25 cellular contexts compared by ENCODE assay signal in the genomic region with DNA sequence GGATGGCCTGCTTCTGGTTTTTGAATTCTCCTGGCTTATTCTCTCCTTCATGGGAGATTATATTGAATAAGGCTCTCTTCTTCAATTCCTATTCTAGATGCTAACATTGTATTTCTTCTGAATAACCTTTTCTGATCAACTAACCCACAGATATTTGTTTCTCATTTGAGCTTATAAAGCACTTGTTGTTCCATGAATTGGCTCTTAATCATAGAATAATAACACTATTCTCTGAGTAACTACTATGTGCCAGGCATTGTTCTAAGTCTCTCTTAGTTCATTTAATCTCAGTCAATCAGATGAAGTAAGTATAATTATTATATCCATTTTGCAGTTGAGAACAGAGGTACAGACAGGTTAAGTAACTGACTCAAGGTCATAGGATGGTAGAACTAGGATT.
"Had no signal": no experiment of that assay in that cellular context is flagged by ENCODE, and none has a peak within 500 bp of the region (broad histone marks: within the 10 kb centered on the region; RNA-seq: fewer than 3 reads in every experiment).

No MANE protein-coding gene starts in this region.

- H3K4me3 ChIP-seq: stomach, suprapubic skin, testis, thoracic aorta, thyroid gland, tibial artery, transverse colon, upper lobe of left lung, upper lobe of right lung, uterus, vagina had no signal

- DNase-seq: stimulated activated CD4-positive, alpha-beta T cell treated with anti-CD3 and anti-CD28 coated beads, Interleukin-2, amount 100 ng/mL, for 48 hours; stimulated activated CD4-positive, alpha-beta T cell treated with anti-CD3 and anti-CD28 coated beads, Interleukin-4, amount 100 ng/mL, for 1 hour; stimulated activated CD4-positive, alpha-beta T cell treated with anti-CD3 and anti-CD28 coated beads, Interleukin-4, amount 100 ng/mL, for 24 hours; stimulated activated CD4-positive, alpha-beta T cell treated with anti-CD3 and anti-CD28 coated beads, Interleukin-4, amount 100 ng/mL, for 4 hours; stimulated activated CD8-positive, alpha-beta memory T cell treated with anti-CD3 and anti-CD28 coated beads, Interleukin-4, amount 100 ng/mL, for 48 hours; stimulated activated naive B cell treated with anti-CD40 and anti-IgM and Interleukin-4, amounts not matched to agents 10 μg/mL and 1 μg/mL and 100 μg/mL, for 72 hours; stimulated activated naive CD4-positive, alpha-beta T cell; stimulated activated naive CD4-positive, alpha-beta T cell treated with Interleukin-2 at 50 U/mL for 16 hours; stimulated activated naive CD8-positive, alpha-beta T cell treated with anti-CD3 and anti-CD28 coated beads, Interleukin-15, amount 100 ng/mL, for 72 hours; stimulated activated naive CD8-positive, alpha-beta T cell treated with anti-CD3 and anti-CD28 coated beads, Interleukin-15, Interleukin-2, amounts not matched to agents 100 U/mL and 50 U/mL, for 24 hours; stomach; substantia nigra; testis; thyroid gland; tibial artery; transverse colon; trophoblast cell; upper lobe of left lung; upper lobe of right lung; uterus had no signal

- H3K27me3 ChIP-seq: stomach, suprapubic skin, testis, thyroid gland, tibial artery, transverse colon, upper lobe of left lung, upper lobe of right lung, uterus, vagina had no signal

- H3K4me1 ChIP-seq: stomach, suprapubic skin, testis, tibial artery, transverse colon, upper lobe of left lung, upper lobe of right lung, uterus, vagina had no signal

- ATAC-seq: stimulated activated effector memory CD8-positive, alpha-beta T cell treated with anti-CD3 and anti-CD28 coated beads, Interleukin-12 subunit alpha, Interleukin-12 subunit beta, amount 100 ng/mL, for 72 hours; stimulated activated memory B cell treated with anti-CD40 and anti-IgM and Interleukin-4, amounts not matched to agents 10 μg/mL and 1 μg/mL and 100 μg/mL, for 72 hours; stimulated activated naive B cell treated with anti-CD40 and anti-IgM and Interleukin-4, amounts not matched to agents 10 μg/mL and 1 μg/mL and 100 μg/mL, for 72 hours; stimulated activated naive CD8-positive, alpha-beta T cell treated with anti-CD3 and anti-CD28 coated beads, Interleukin-15, amount 100 ng/mL, for 72 hours; stimulated activated naive CD8-positive, alpha-beta T cell treated with anti-CD3 and anti-CD28 coated beads, Interleukin-15, Interleukin-2, amounts not matched to agents 100 U/mL and 50 U/mL, for 24 hours; upper lobe of right lung had no signal

- H3K27ac ChIP-seq: stomach, suprapubic skin, thoracic aorta, tibial artery, transverse colon, upper lobe of left lung, upper lobe of right lung, uterus, vagina had no signal

- H3K9me3 ChIP-seq: stomach, suprapubic skin, testis, thoracic aorta, thyroid gland, tibial artery, transverse colon, upper lobe of left lung, upper lobe of right lung, uterus, vagina had no signal

- H3K36me3 ChIP-seq: stomach, suprapubic skin, thoracic aorta, thyroid gland, tibial artery, transverse colon, upper lobe of left lung, upper lobe of right lung, uterus, vagina had no signal
